In genomic region chr13:44147648-44148047, GRCh38 we compare ENCODE assay signal across 2 cellular contexts.
TF ChIP-seq lines count a peak whose summit lies in the region.

No MANE protein-coding gene starts in this region.

TF ChIP-seq in HepG2, 621 proteins besides CTCF, POLR2A, EP300 and RAD21 (continued from another document):
- TF ChIP-seq ZNF512 (CRISPR knock-in tag; IDR thresholded peaks at IDR 0.05) (no peak), POLR2AphosphoS5 (IDR thresholded peaks at IDR 0.05; ENCODE audit: low read depth, low read length) (no peak), REPIN1 (CRISPR knock-in tag; IDR thresholded peaks at IDR 0.05; ENCODE audit: borderline replicate concordance, low read depth) (no peak)

TF ChIP-seq in WTC11, 78 proteins besides CTCF, POLR2A, EP300 and RAD21 (continued from another document):
- TF ChIP-seq ZNF281 (CRISPR knock-in tag; IDR thresholded peaks at IDR 0.05), result no peak
- TF ChIP-seq ZNF317 (CRISPR knock-in tag; IDR thresholded peaks at IDR 0.05; ENCODE audit: borderline replicate concordance, low read depth), result no peak
- TF ChIP-seq JUN (CRISPR knock-in tag; IDR thresholded peaks at IDR 0.05), result no peak
- TF ChIP-seq FOXJ3 (CRISPR knock-in tag; IDR thresholded peaks at IDR 0.05; ENCODE audit: borderline replicate concordance), result no peak
- no peak for TF ChIP-seq ZNF263 (CRISPR knock-in tag; IDR thresholded peaks at IDR 0.05; ENCODE audit: low read depth)
- TF ChIP-seq ZNF425 (CRISPR knock-in tag; conservative IDR thresholded peaks at IDR 0.05), result no peak
- no peak for TF ChIP-seq MAX (CRISPR knock-in tag; IDR thresholded peaks at IDR 0.05)
- TF ChIP-seq RORB (CRISPR knock-in tag; IDR thresholded peaks at IDR 0.05), result no peak
- TF ChIP-seq PREB (CRISPR knock-in tag; IDR thresholded peaks at IDR 0.05; ENCODE audit: borderline replicate concordance), result no peak
- no peak for TF ChIP-seq NFE2L1 (CRISPR knock-in tag; IDR thresholded peaks at IDR 0.05)
- no peak for TF ChIP-seq ZNF423 (CRISPR knock-in tag; IDR thresholded peaks at IDR 0.05)
- TF ChIP-seq TEAD4 (CRISPR knock-in tag; IDR thresholded peaks at IDR 0.05), result no peak
- TF ChIP-seq SMAD3 (CRISPR knock-in tag; IDR thresholded peaks at IDR 0.05; ENCODE audit: borderline replicate concordance), result no peak
- no peak for TF ChIP-seq GABPB1 (CRISPR knock-in tag; IDR thresholded peaks at IDR 0.05)
- TF ChIP-seq CBFB (CRISPR knock-in tag; IDR thresholded peaks at IDR 0.05; ENCODE audit: low read depth), result no peak
- no peak for TF ChIP-seq IRF1 (CRISPR knock-in tag; IDR thresholded peaks at IDR 0.05)
TF ChIP-seq in WTC11: peak in this region for 0.
